ENCODE assay signal across 8 cellular contexts in the genomic region with DNA sequence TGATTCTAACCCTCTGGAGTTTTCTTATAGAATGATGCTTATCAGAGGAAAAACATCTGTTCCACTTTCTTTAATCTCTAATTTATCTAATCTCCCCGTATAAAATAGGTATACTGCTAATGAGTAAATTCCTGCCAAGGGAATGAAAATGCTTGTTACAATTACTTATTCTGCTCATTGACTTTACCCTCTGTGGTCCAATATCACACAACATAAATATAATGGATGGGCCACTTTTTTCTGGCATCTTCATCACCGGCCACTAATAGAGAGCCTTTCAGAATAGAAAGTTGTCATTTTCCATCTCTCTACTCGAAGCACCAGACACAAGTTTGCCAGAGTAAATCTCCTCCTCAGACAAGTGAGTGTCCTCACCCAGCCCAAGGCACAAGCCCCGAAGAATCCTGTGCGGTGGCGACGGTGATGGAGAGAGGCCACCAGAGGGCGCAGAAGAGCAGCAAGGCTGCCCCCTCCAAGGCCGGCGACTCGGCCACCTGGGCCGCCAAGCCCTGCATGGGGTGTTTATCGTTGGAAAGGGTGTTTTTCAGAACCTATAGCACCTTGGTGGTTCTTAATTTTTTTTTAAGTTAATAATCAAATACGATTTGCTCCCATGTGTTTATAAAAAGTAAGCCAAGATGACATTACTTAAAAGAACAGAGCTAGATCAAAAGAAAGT.
DNase-seq lines count a peak whose midpoint lies in the region; ATAC-seq, FAIRE-seq and TF ChIP-seq lines count a peak whose summit lies in the region.

No MANE protein-coding gene starts in this region.

- H3K36me3 ChIP-seq in HepG2 (replicated peaks in 1 of 2; ENCODE audit: control insufficient read depth in 1 of 2, insufficient read depth in 2 of 2, low read length in 2 of 2) = no peaks in the 10 kb centered on the region

- peak overlapping the region; percentile 27; the same call in 1 of the 2 replicates for H3K4me2 ChIP-seq in HepG2 (ENCODE audit: low read depth, low read length)

- peak; percentile 93 for TF ChIP-seq RAD21 in HepG2 (CRISPR knock-in tag; IDR thresholded peaks at IDR 0.05)

- FAIRE-seq in HepG2 (lab: Jason Lieb, UNC) = peak; percentile 80

- H3K4me1 ChIP-seq in HepG2 (ENCODE audit: insufficient read depth, low read length) = no peaks in the 10 kb centered on the region

- no peak overlapping the region for H2AFZ ChIP-seq in HepG2 (ENCODE audit: low read length)

- TF ChIP-seq POLR2A in HepG2 (IDR thresholded peaks at IDR 0.05; ENCODE audit: insufficient read depth in 1 of 2, low read depth in 2 of 2, low read length in 2 of 2) = no peak

- CTCF ChIA-PET in HepG2 (lab: Yijun Ruan, JAX; ENCODE audit: low intra/inter-chr PET ratio, low total read pairs) = interaction anchor here (0.5 to 2.2 kb wide), 4 partner anchors 98 to 711 kb away, joined by 3 to 12 read pairs (median 5); no protein-coding TSS in a partner anchor

- intact Hi-C loops in HepG2 (cut with micrococcal nuclease; ENCODE audit: unreplicated experiment) = loop anchor here (1.0 to 10.0 kb wide), 5 partner anchors 98 to 621 kb away; a partner anchor contains a TSS

- no peak overlapping the region for H3K27ac ChIP-seq in HepG2 (ENCODE audit: extremely low read length, insufficient read depth, low read length)

- POLR2A ChIA-PET in HepG2 (lab: Yijun Ruan, JAX) = no interaction called here

- no peaks in the 10 kb centered on the region for H4K20me1 ChIP-seq in HepG2 (ENCODE audit: insufficient read depth, low read length)

- peak; percentile 97 for ATAC-seq in GM19023 (IDR thresholded peaks at IDR 0.05; ENCODE audit: unreplicated experiment)
- peak; percentile 95 for ATAC-seq in HG03159 (IDR thresholded peaks at IDR 0.05; ENCODE audit: unreplicated experiment)
- peak; percentile 99 for ATAC-seq in HepG2

- H3K9me3 ChIP-seq in HepG2 (ENCODE audit: low read length) = no peaks in the 10 kb centered on the region

- no peak overlapping the region for H3K4me3 ChIP-seq in AG09309 (ENCODE audit: control insufficient read depth, low read depth, low read length)
- no peak overlapping the region for H3K4me3 ChIP-seq in choroid plexus epithelial cell (ENCODE audit: low read depth, low read length)
- no peak overlapping the region for H3K4me3 ChIP-seq in HepG2 (replicated peaks in 1 of 3; ENCODE audit: insufficient read depth in 1 of 3, low read depth in 2 of 3, low read length in 3 of 3)

- no TSS peak for BruUV-seq in HepG2 (replicated peaks; lab: Mats Ljungman, UMichigan)

- in situ Hi-C loops in HepG2 (cut with HindIII; ENCODE audit: extremely low pct_ligation_motif_present, low pct_unique_long_range_greater_than_20kb) = loop anchor here (10.0 to 25.0 kb wide), 4 partner anchors 91 to 623 kb away; no protein-coding TSS in a partner anchor

- DNase-seq in AG09309 (ENCODE audit: low read depth) (peak; percentile 14), NCI-H345 (lab: John Stamatoyannopoulos, UW) (peak; percentile 66), choroid plexus epithelial cell (ENCODE audit: low read depth) (peak; percentile 73), HepG2 (ENCODE audit: low spot score) (peak; percentile 52)
- DNase-seq in activated CD4-positive, alpha-beta T cell treated with anti-CD3 and anti-CD28 coated beads for 4 hours = peak; percentile 71 to 75
- peak; percentile 22 to 67 (median 56) for DNase-seq in stimulated activated CD4-positive, alpha-beta T cell treated with anti-CD3 and anti-CD28 coated beads, TNF-alpha, amount 100 ng/mL, for 1 hour (ENCODE audit: low read depth in 3 of 3, low spot score in 1 of 3)

- no peaks in the 10 kb centered on the region for H3K79me2 ChIP-seq in HepG2 (ENCODE audit: insufficient read depth, low read length)

- H3K27me3 ChIP-seq in HepG2 (ENCODE audit: control insufficient read depth in 1 of 2, insufficient read depth in 2 of 2, low read length in 2 of 2) = peaks cover 0 to 15% of the 10 kb centered on the region in 2 experiments; a peak in 2 of 5 replicates

- TF ChIP-seq CTCF in AG09309 (IDR thresholded peaks at IDR 0.05; ENCODE audit: control insufficient read depth, insufficient read depth, low read depth, low read length, missing control alignments) (peak; percentile 96), choroid plexus epithelial cell (conservative IDR thresholded peaks at IDR 0.05; ENCODE audit: low read depth, low read length) (peak; percentile 98), HepG2 (CRISPR knock-in tag; IDR thresholded peaks at IDR 0.05) (peak; percentile 95)

- 1% methylated on average over 14 of the region's 14 CpGs for WGBS in HepG2 (ENCODE audit: low lambda C conversion rate)

- H3K9ac ChIP-seq in HepG2 (ENCODE audit: insufficient read depth, low read depth, low read length) = no peak overlapping the region

- TF ChIP-seq EP300 in HepG2 (IDR thresholded peaks at IDR 0.05; ENCODE audit: low read depth in 2 of 2, low read length in 2 of 2) (no peak), HepG2 (CRISPR knock-in tag; IDR thresholded peaks at IDR 0.05; ENCODE audit: borderline replicate concordance) (no peak)

TF ChIP-seq in HepG2, 621 proteins besides CTCF, POLR2A, EP300 and RAD21 (continues in another document):
- TF ChIP-seq, protein P1, sequence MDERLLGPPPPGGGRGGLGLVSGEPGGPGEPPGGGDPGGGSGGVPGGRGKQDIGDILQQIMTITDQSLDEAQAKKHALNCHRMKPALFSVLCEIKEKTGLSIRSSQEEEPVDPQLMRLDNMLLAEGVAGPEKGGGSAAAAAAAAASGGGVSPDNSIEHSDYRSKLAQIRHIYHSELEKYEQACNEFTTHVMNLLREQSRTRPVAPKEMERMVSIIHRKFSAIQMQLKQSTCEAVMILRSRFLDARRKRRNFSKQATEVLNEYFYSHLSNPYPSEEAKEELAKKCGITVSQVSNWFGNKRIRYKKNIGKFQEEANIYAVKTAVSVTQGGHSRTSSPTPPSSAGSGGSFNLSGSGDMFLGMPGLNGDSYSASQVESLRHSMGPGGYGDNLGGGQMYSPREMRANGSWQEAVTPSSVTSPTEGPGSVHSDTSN (CRISPR knock-in tag; IDR thresholded peaks at IDR 0.05) = no peak
- TF ChIP-seq, protein P2, sequence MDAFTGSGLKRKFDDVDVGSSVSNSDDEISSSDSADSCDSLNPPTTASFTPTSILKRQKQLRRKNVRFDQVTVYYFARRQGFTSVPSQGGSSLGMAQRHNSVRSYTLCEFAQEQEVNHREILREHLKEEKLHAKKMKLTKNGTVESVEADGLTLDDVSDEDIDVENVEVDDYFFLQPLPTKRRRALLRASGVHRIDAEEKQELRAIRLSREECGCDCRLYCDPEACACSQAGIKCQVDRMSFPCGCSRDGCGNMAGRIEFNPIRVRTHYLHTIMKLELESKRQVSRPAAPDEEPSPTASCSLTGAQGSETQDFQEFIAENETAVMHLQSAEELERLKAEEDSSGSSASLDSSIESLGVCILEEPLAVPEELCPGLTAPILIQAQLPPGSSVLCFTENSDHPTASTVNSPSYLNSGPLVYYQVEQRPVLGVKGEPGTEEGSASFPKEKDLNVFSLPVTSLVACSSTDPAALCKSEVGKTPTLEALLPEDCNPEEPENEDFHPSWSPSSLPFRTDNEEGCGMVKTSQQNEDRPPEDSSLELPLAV (CRISPR knock-in tag; conservative IDR thresholded peaks at IDR 0.05; ENCODE audit: low read depth) = no peak
- TF ChIP-seq ZNF256 (CRISPR knock-in tag; conservative IDR thresholded peaks at IDR 0.05) = no peak

Comparison
In these comparisons a context has a peak if more than half of its experiments do, and no peak if none do; other contexts are left out.
1. DNase-seq: peak in every context shown above with its lines; median percentile 73 in activated CD4-positive, alpha-beta T cell treated with anti-CD3 and anti-CD28 coated beads for 4 hours; 73 in choroid plexus epithelial cell; 66 in NCI-H345; 56 in stimulated activated CD4-positive, alpha-beta T cell treated with anti-CD3 and anti-CD28 coated beads, TNF-alpha, amount 100 ng/mL, for 1 hour; 52 in HepG2; 14 in AG09309.